15 cellular contexts compared by ENCODE assay signal in the genomic region with DNA sequence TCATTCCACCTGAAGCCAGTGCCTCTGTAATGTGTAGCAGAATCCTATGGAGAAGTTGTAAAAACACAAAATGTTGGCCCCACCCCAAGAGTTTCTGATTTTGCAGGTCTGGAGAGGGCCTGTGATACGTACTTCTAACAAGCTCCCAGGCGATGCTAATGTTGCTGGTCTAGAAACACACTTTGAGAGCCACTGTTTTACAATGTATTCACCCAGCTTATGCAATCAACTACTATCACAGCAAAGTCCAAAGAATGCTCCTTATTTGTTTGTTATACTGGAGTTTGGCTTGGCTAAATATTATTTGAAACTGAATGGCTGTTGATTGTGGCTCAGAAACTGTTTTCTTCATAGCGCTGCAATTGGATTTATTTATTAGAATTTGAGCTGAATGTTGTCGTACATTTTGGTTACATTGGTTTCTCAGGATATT. TPM values are rescaled to one million over a fixed set of nuclear protein-coding genes. Genes with fewer than 3 reads are reported as not detected.
A peak's percentile ranks its signal among the peaks of the same experiment; 100 is the strongest.
DNase-seq lines count a peak whose midpoint lies in the region; ATAC-seq, FAIRE-seq and TF ChIP-seq lines count a peak whose summit lies in the region.
"Had no signal": no experiment of that assay in that cellular context is flagged by ENCODE, and none has a peak within 500 bp of the region (broad histone marks: within the 10 kb centered on the region; RNA-seq: fewer than 3 reads in every experiment).

No MANE protein-coding gene starts in this region.

- POLR2A ChIA-PET in WTC11 (lab: Charles Lee) = no interaction called here

- H3K36me3 ChIP-seq in right lobe of liver = no peaks in the 10 kb centered on the region
- H3K36me3 ChIP-seq: MG63 had no signal

- no peak overlapping the region for H3K4me3 Mint-ChIP-seq in WTC11
- H3K4me3 Mint-ChIP-seq in progenitor cell of endocrine pancreas (ENCODE audit: low read depth) = no peak overlapping the region
- H3K4me3 Mint-ChIP-seq: CD8-positive, alpha-beta T cell had no signal

- no peaks in the 10 kb centered on the region for H3K36me3 Mint-ChIP-seq in WTC11
- H3K36me3 Mint-ChIP-seq in progenitor cell of endocrine pancreas (ENCODE audit: insufficient read depth) = no peaks in the 10 kb centered on the region
- H3K36me3 Mint-ChIP-seq: CD8-positive, alpha-beta T cell had no signal

- peak; percentile 21 for DNase-seq in NCI-H2029 (lab: John Stamatoyannopoulos, UW)
- DNase-seq in NCI-H2029 treated with DMSO at 0.1 percent for 48 hours (lab: John Stamatoyannopoulos, UW) = no peak
- DNase-seq in WTC11 (ENCODE audit: low spot score) = no peak
- DNase-seq in right lobe of liver = peak in 1 of 3 donors; percentile 61
- DNase-seq in progenitor cell of endocrine pancreas (ENCODE audit: low spot score, unreplicated experiment) = no peak
- no peak for DNase-seq in GM19239 (ENCODE audit: insufficient read length, low spot score)
- no peak for DNase-seq in NCI-H446 treated with DMSO at 0.1 percent for 48 hours (lab: John Stamatoyannopoulos, UW)
- DNase-seq: CD8-positive, alpha-beta T cell; DND-41; MG63; NCI-H1092; NCI-H510A had no signal

- H3K9me3 ChIP-seq in right lobe of liver = no peaks in the 10 kb centered on the region
- H3K9me3 ChIP-seq: MG63 had no signal

- CTCF ChIA-PET in WTC11 (lab: Charles Lee) = interaction anchor here (1.0 to 1.1 kb wide), 2 partner anchors 47 to 156 kb away, joined by 3 to 4 read pairs; no protein-coding TSS in a partner anchor

- 42% methylated on average over 4 of the region's 4 CpGs for whole genome bisulfite sequencing in right lobe of liver (ENCODE audit: insufficient coverage, low coverage, low lambda C conversion rate, missing lambda C conversion rate)

- TF ChIP-seq CTCF in WTC11 (IDR thresholded peaks at IDR 0.05) (no peak), right lobe of liver (IDR thresholded peaks at IDR 0.05) (no peak), progenitor cell of endocrine pancreas (IDR thresholded peaks at IDR 0.05; ENCODE audit: unreplicated experiment) (no peak)

- H3K27ac ChIP-seq in right lobe of liver = peak overlapping the region; percentile 51 to 92 (median 79)
- H3K27ac ChIP-seq: KMS-11 had no signal

- H3K9me3 Mint-ChIP-seq in WTC11 (no peaks in the 10 kb centered on the region), progenitor cell of endocrine pancreas (ENCODE audit: low read depth) (no peaks in the 10 kb centered on the region)
- H3K9me3 Mint-ChIP-seq: CD8-positive, alpha-beta T cell had no signal

- peak overlapping the region in 1 of 3 donors; percentile 20 for H3K4me3 ChIP-seq in right lobe of liver
- H3K4me3 ChIP-seq: MG63 had no signal

- H3K4me1 ChIP-seq in right lobe of liver = peaks cover 0 to 34% (median 16%) of the 10 kb centered on the region in 4 donors

- peak; percentile 14 for TF ChIP-seq POLR2A in right lobe of liver (IDR thresholded peaks at IDR 0.05)

- no peak for FAIRE-seq in GM19239 (lab: Jason Lieb, UNC)

- H3K27me3 ChIP-seq in right lobe of liver = no peaks in the 10 kb centered on the region
- H3K27me3 ChIP-seq: MG63 had no signal

- intact Hi-C loops in right lobe of liver (cut with DNase I) = no loop called here

- H3K4me1 Mint-ChIP-seq in WTC11 = peaks cover 35% of the 10 kb centered on the region
- H3K4me1 Mint-ChIP-seq in progenitor cell of endocrine pancreas (ENCODE audit: low read depth) = peaks cover 16% of the 10 kb centered on the region

- no peak for ATAC-seq in WTC11
- ATAC-seq in right lobe of liver = peak; percentile 81 to 89 (median 86)
- no peak for ATAC-seq in GM21423 (IDR thresholded peaks at IDR 0.05; ENCODE audit: unreplicated experiment)
- ATAC-seq: Right ventricle myocardium inferior had no signal

- H3K27me3 Mint-ChIP-seq in WTC11 (ENCODE audit: low read depth) (no peaks in the 10 kb centered on the region), progenitor cell of endocrine pancreas (peaks cover 34% of the 10 kb centered on the region)

- H3K27ac Mint-ChIP-seq in WTC11 = no peak overlapping the region
- peak overlapping the region; percentile 60 for H3K27ac Mint-ChIP-seq in progenitor cell of endocrine pancreas
- H3K27ac Mint-ChIP-seq: CD8-positive, alpha-beta T cell had no signal

TF ChIP-seq in WTC11, 78 proteins besides CTCF, POLR2A, EP300 and RAD21:
- TF ChIP-seq JUN (CRISPR knock-in tag; IDR thresholded peaks at IDR 0.05) = no peak
- TF ChIP-seq GABPB1 (CRISPR knock-in tag; IDR thresholded peaks at IDR 0.05) = 0 out of 2 replicates have a peak, but pooled peaks have one; percentile 13

RNA-seq across cellular contexts. Expression of a gene that starts 44.3 kb away (rescaled TPM):
- total RNA-seq in WTC11 (2021) = 6.6 to 8.2 TPM (median 7.1 TPM) in 3 replicates
- 10 to 100 TPM; 39.1 to 57.0 (median 53.4) TPM for total RNA-seq in right lobe of liver
- 19.5 TPM in 2 replicates for total RNA-seq in progenitor cell of endocrine pancreas

RNA-seq across cellular contexts. Expression of a gene that starts 44.5 kb away (rescaled TPM):
- total RNA-seq in WTC11 (2021) (15.5 to 19.5 TPM (median 17.9 TPM) in 3 replicates), right lobe of liver (10 to 100 TPM; 15.5 to 17.9 (median 17.3) TPM), progenitor cell of endocrine pancreas (19.4 and 21.4 TPM in 2 replicates)

Comparison
In these comparisons a context has a peak if more than half of its experiments do, and no peak if none do; other contexts are left out.
1. ATAC-seq: peak in right lobe of liver (4 of 4); none in WTC11 (single experiment) and GM21423 (single experiment).